8 cellular contexts compared by ENCODE assay signal in the genomic region with DNA sequence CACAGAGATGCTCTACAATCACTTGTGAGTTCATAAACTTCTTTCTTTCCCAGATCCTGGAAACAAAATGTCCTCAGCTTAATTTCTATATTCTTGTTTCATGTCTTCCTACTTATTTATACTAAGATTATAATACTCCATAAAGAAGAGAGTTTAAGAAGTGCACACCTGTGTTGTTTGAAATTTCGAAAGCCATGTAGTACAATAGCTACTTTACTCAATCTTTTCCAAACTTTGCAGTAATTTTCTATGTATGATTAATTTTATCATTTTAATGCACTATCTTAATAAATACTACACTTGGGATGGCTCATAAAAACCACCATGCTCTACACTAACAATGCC. TPM values are rescaled to one million over a fixed set of nuclear protein-coding genes. Genes with fewer than 3 reads are reported as not detected.
DNase-seq lines count a peak whose midpoint lies in the region; ATAC-seq and TF ChIP-seq lines count a peak whose summit lies in the region.

No MANE protein-coding gene starts in this region.

- intact Hi-C loops in naive thymus-derived CD4-positive, alpha-beta T cell (cut with micrococcal nuclease) = no loop called here

- H3K4me1 ChIP-seq in naive thymus-derived CD4-positive, alpha-beta T cell (ENCODE audit: control insufficient read depth in 2 of 2, insufficient read depth in 2 of 2, low read length in 2 of 2) = peaks cover 9 to 14% of the 10 kb centered on the region in 2 donors

- ATAC-seq in naive thymus-derived CD4-positive, alpha-beta T cell = no peak
- ATAC-seq in GM18870 (IDR thresholded peaks at IDR 0.05; ENCODE audit: unreplicated experiment) = no peak

- H3K27ac ChIP-seq in C4-2B = no peak overlapping the region
- H3K27ac ChIP-seq in naive thymus-derived CD4-positive, alpha-beta T cell (ENCODE audit: low read depth, low read length) = no peak overlapping the region

- no peaks in the 10 kb centered on the region for H3K9me3 Mint-ChIP-seq in HFFc6
- H3K9me3 Mint-ChIP-seq in naive thymus-derived CD4-positive, alpha-beta T cell = peaks cover 0 to 4% (median 0%) of the 10 kb centered on the region in 11 donors

- H3K36me3 ChIP-seq in naive thymus-derived CD4-positive, alpha-beta T cell (ENCODE audit: control insufficient read depth in 2 of 3, insufficient read depth in 3 of 3, low read length in 3 of 3) = peaks cover 0 to 8% (median under 1%) of the 10 kb centered on the region in 3 experiments

- no peaks in the 10 kb centered on the region for H3K27me3 ChIP-seq in naive thymus-derived CD4-positive, alpha-beta T cell (ENCODE audit: control insufficient read depth in 2 of 2, insufficient read depth in 2 of 2, low read length in 2 of 2)

- H3K4me3 ChIP-seq in astrocyte of the cerebellum (ENCODE audit: low read depth, low read length) = peak overlapping the region; percentile 72
- H3K4me3 ChIP-seq in naive thymus-derived CD4-positive, alpha-beta T cell (ENCODE audit: low read length) = peak overlapping the region; percentile 64

- H3K4me1 Mint-ChIP-seq in HFFc6 (ENCODE audit: low read depth) = peaks cover 37% of the 10 kb centered on the region
- peaks cover 22 to 41% (median 35%) of the 10 kb centered on the region in 7 donors for H3K4me1 Mint-ChIP-seq in naive thymus-derived CD4-positive, alpha-beta T cell

- H3K27me3 Mint-ChIP-seq in HFFc6 (ENCODE audit: insufficient read depth) = peaks cover 7% of the 10 kb centered on the region; the same call in 1 of the 2 replicates
- H3K27me3 Mint-ChIP-seq in naive thymus-derived CD4-positive, alpha-beta T cell = no peaks in the 10 kb centered on the region

- H3K36me3 Mint-ChIP-seq in HFFc6 (ENCODE audit: low read depth) = peaks cover 8% of the 10 kb centered on the region; the same call in 1 of the 2 replicates
- peaks cover 0 to 13% (median 13%) of the 10 kb centered on the region in 5 donors for H3K36me3 Mint-ChIP-seq in naive thymus-derived CD4-positive, alpha-beta T cell

- peak overlapping the region; percentile 90 for H3K27ac Mint-ChIP-seq in HFFc6
- H3K27ac Mint-ChIP-seq in naive thymus-derived CD4-positive, alpha-beta T cell = peak overlapping the region; percentile 78 to 95 (median 90)

- POLR2A ChIA-PET in naive thymus-derived CD4-positive, alpha-beta T cell (lab: Charles Lee) = interaction anchor here (2.7 kb wide), 1 partner anchor 12 kb away, joined by 10 read pairs; no protein-coding TSS in a partner anchor

- CTCF ChIA-PET in naive thymus-derived CD4-positive, alpha-beta T cell (lab: Charles Lee) = interaction anchor here (1.0 kb wide), 1 partner anchor 303 kb away, joined by 4 read pairs; no protein-coding TSS in a partner anchor

- H3K4me3 Mint-ChIP-seq in HFFc6 = peak overlapping the region; percentile 95
- peak overlapping the region; percentile 88 to 99 (median 94) for H3K4me3 Mint-ChIP-seq in naive thymus-derived CD4-positive, alpha-beta T cell

- no peaks in the 10 kb centered on the region for H3K9me3 ChIP-seq in naive thymus-derived CD4-positive, alpha-beta T cell (ENCODE audit: control insufficient read depth in 2 of 3, low read length in 3 of 3)

- in situ Hi-C loops in astrocyte of the cerebellum (cut with HindIII; ENCODE audit: low sequenced_read_pairs) = no loop called here

- TF ChIP-seq CTCF in C4-2B (conservative IDR thresholded peaks at IDR 0.05) = peak; percentile 66
- TF ChIP-seq CTCF in HFFc6 (IDR thresholded peaks at IDR 0.05) = peak; percentile 7
- TF ChIP-seq CTCF in astrocyte of the cerebellum (IDR thresholded peaks at IDR 0.05; ENCODE audit: low read depth, low read length, missing control alignments) = no peak

- no peak for DNase-seq in HFFc6
- DNase-seq in astrocyte of the cerebellum (ENCODE audit: low read depth) = no peak
- DNase-seq in naive thymus-derived CD4-positive, alpha-beta T cell = peak in 1 of 9 donors; percentile 3
- no peak for DNase-seq in SHP77 treated with DMSO at 0.1 percent for 48 hours (lab: John Stamatoyannopoulos, UW)
- no peak for DNase-seq in mucosa of gallbladder (ENCODE audit: low spot score)
- no peak for DNase-seq in HCEC 1CT

RNA-seq across cellular contexts. Expression of a gene that starts 0.3 kb away (rescaled TPM):
- total RNA-seq in HFFc6 (2021; fragmentation: NEBNext Ultra II Directional; extraction: Animal tissue kit (Norgen Biotek cat#: 25700)) = 10 to 100 TPM; 21.3 to 27.1 (median 23.3) TPM
- 10 to 100 TPM; 16.4 to 30.1 (median 20.3) TPM for total RNA-seq in naive thymus-derived CD4-positive, alpha-beta T cell
- polyA plus RNA-seq in naive thymus-derived CD4-positive, alpha-beta T cell = 10 to 100 TPM; 20.8 to 21.3 TPM
- 19.1 TPM for total RNA-seq in mucosa of gallbladder

RNA-seq across cellular contexts. Expression of a gene that starts 27.0 kb away (rescaled TPM):
- total RNA-seq in HFFc6 (2021; fragmentation: NEBNext Ultra II Directional; extraction: Animal tissue kit (Norgen Biotek cat#: 25700)) = 10 to 100 TPM; 17.6 to 24.0 (median 20.3) TPM
- 10 to 100 TPM; 19.1 to 29.8 (median 28.7) TPM for total RNA-seq in naive thymus-derived CD4-positive, alpha-beta T cell
- 10 to 100 TPM; 14.8 to 21.4 TPM for polyA plus RNA-seq in naive thymus-derived CD4-positive, alpha-beta T cell
- 40.1 TPM for total RNA-seq in mucosa of gallbladder

RNA-seq across cellular contexts. Expression of a gene that starts 37.4 kb away (rescaled TPM):
- total RNA-seq in HFFc6 (2021; fragmentation: NEBNext Ultra II Directional; extraction: Animal tissue kit (Norgen Biotek cat#: 25700)) = 10 to 100 TPM; 15.7 to 22.9 (median 22.0) TPM
- total RNA-seq in naive thymus-derived CD4-positive, alpha-beta T cell = 10 to 100 TPM; 15.3 to 24.5 (median 21.3) TPM
- polyA plus RNA-seq in naive thymus-derived CD4-positive, alpha-beta T cell = 10 to 100 TPM in 1 of 2 donors, 1 to 10 TPM in 1; 9.8 to 14.0 TPM
- 15.5 TPM for total RNA-seq in mucosa of gallbladder
